In the genomic region with DNA sequence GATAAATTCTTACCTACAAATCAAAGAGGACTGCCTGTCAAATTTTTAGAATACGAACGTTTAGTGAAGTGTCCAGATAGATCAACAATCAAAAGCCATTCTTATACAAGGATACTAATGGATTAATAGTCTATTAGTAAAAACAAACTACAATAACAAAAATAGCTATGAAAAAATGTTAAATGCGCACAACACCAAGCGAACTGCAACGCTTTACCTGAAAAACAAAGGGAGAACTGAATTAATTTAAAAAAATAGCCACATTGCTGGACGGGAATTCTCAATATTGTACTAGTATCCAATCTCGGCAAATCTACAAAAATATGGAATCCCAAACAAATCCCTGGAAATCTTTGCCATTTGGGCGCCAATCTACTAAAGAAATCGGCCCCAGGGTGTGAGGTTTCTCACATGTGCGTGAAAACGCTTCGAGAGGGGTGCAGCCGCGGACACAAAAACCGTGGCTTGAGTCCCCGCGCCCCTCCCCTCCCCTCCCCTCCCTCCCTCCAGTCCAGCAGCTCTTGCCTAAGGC, we compare ENCODE assay signal across 8 cellular contexts. TPM values are rescaled to one million over a fixed set of nuclear protein-coding genes. Genes with fewer than 3 reads are reported as not detected.
A peak's percentile ranks its signal among the peaks of the same experiment; 100 is the strongest.
DNase-seq lines count a peak whose midpoint lies in the region; ATAC-seq and TF ChIP-seq lines count a peak whose summit lies in the region.

No MANE protein-coding gene starts in this region.

- H3K4me3 ChIP-seq in GM12864 (ENCODE audit: low read depth, low read length) (peak overlapping the region; percentile 58), RWPE2 (ENCODE audit: severe bottlenecking) (peak overlapping the region; percentile 49), esophagus squamous epithelium (peak overlapping the region; percentile 60 to 75 (median 69)), prostate gland (peak overlapping the region; percentile 50 to 63)

- H3K27ac ChIP-seq in RWPE2 (ENCODE audit: poor library complexity, severe bottlenecking) (peak overlapping the region; percentile 76), esophagus squamous epithelium (peak overlapping the region; percentile 91 to 98 (median 94)), prostate gland (peak overlapping the region; percentile 91 to 98)

- H3K9me3 ChIP-seq in RWPE2 (ENCODE audit: severe bottlenecking) (no peaks in the 10 kb centered on the region), esophagus squamous epithelium (no peaks in the 10 kb centered on the region), prostate gland (no peaks in the 10 kb centered on the region)

- TF ChIP-seq POLR2A in esophagus squamous epithelium (IDR thresholded peaks at IDR 0.05) (no peak), prostate gland (IDR thresholded peaks at IDR 0.05) (no peak)

- H3K36me3 ChIP-seq in RWPE2 (ENCODE audit: low read depth) (no peaks in the 10 kb centered on the region), esophagus squamous epithelium (no peaks in the 10 kb centered on the region), prostate gland (no peaks in the 10 kb centered on the region)

- H3K27me3 ChIP-seq in RWPE2 (ENCODE audit: insufficient read depth, poor library complexity, severe bottlenecking) (no peaks in the 10 kb centered on the region), esophagus squamous epithelium (no peaks in the 10 kb centered on the region), prostate gland (replicated peaks; ENCODE audit: insufficient read depth) (no peaks in the 10 kb centered on the region)

- ATAC-seq in RWPE2 (ENCODE audit: low read depth) (no peak), GM21786 (IDR thresholded peaks at IDR 0.05; ENCODE audit: unreplicated experiment) (no peak), HG03520 (IDR thresholded peaks at IDR 0.05; ENCODE audit: unreplicated experiment) (no peak), GM21723 (IDR thresholded peaks at IDR 0.05; ENCODE audit: unreplicated experiment) (no peak), GM21528 (IDR thresholded peaks at IDR 0.05; ENCODE audit: low FRiP score, unreplicated experiment) (no peak)

- WGBS in esophagus squamous epithelium, 2 donors, result 8 to 9% methylated on average over 16 of the region's 17 CpGs
- WGBS in prostate gland, result 14% methylated on average over 17 of the region's 17 CpGs

- H3K4me1 ChIP-seq in RWPE2 (ENCODE audit: insufficient read depth, poor library complexity, severe bottlenecking) (no peaks in the 10 kb centered on the region), esophagus squamous epithelium (peaks cover 0 to 24% (median 11%) of the 10 kb centered on the region in 3 donors), prostate gland (replicated peaks) (no peaks in the 10 kb centered on the region)

- intact Hi-C loops in esophagus squamous epithelium (cut with DNase I) (no loop called here), prostate gland (cut with DNase I) (loop anchor here (5.0 to 10.0 kb wide), 3 partner anchors 55 to 133 kb away; a partner anchor contains a TSS)

- no peak for DNase-seq in GM12864 (ENCODE audit: low read depth)
- no peak for DNase-seq in RWPE2 (ENCODE audit: low spot score)
- no peak for DNase-seq in esophagus squamous epithelium (lab: John Stamatoyannopoulos, UW)
- DNase-seq in prostate gland (ENCODE audit: low spot score), result no peak

- TF ChIP-seq CTCF in GM12864 (IDR thresholded peaks at IDR 0.05; ENCODE audit: low read depth, low read length, missing control alignments) (no peak), RWPE2 (IDR thresholded peaks at IDR 0.05; ENCODE audit: poor library complexity, severe bottlenecking) (no peak), esophagus squamous epithelium (IDR thresholded peaks at IDR 0.05) (no peak), prostate gland (IDR thresholded peaks at IDR 0.05) (no peak)

RNA-seq across cellular contexts. Expression of a gene that starts 55.6 kb away (rescaled TPM):
- 1 to 10 TPM; 2.7 to 9.2 (median 4.0) TPM for total RNA-seq in esophagus squamous epithelium
- 10 to 100 TPM in 1 of 2 donors, 1 to 10 TPM in 1; 8.0 to 12.6 TPM for total RNA-seq in prostate gland
